ENCODE assay signal across 18 cellular contexts in the genomic region with DNA sequence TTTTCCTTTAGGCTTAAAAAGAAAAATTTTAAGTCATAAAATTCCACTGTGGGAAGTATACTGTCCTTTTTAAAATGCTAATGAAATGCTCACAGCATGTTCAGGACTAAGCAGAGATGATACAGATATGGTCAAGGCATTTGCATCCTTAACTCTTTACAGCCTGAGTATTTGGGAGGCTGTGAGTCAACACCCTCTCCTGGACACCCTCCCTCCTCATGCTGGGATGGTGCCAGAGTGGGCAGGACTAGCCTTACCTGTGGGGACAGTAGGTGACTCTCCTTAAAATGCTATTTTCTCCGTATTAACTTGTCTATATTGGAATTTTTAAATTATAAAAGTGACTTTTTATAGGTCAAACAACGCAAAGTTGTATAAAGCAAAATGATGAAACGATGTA.
DNase-seq lines count a peak whose midpoint lies in the region; ATAC-seq, FAIRE-seq and TF ChIP-seq lines count a peak whose summit lies in the region.
"Had no signal": no experiment of that assay in that cellular context is flagged by ENCODE, and none has a peak within 500 bp of the region (broad histone marks: within the 10 kb centered on the region; RNA-seq: fewer than 3 reads in every experiment).

No MANE protein-coding gene starts in this region.

- intact Hi-C loops in IMR-90 (cut with micrococcal nuclease) = no loop called here
- intact Hi-C loops in head of caudate nucleus (cut with DNase I) = no loop called here

- H3K4ac ChIP-seq in IMR-90 (ENCODE audit: low read depth, low read length) (no peak overlapping the region), H1 (replicated peaks; ENCODE audit: insufficient read length, low read depth, low read length) (no peak overlapping the region)

- H2BK20ac ChIP-seq in IMR-90 (ENCODE audit: low read depth, low read length) (no peak overlapping the region), H1 (ENCODE audit: low read length) (no peak overlapping the region)

- no peak for TF ChIP-seq POLR2A in IMR-90 (IDR thresholded peaks at IDR 0.05; ENCODE audit: low read depth, low read length)
- TF ChIP-seq POLR2A in H1 (IDR thresholded peaks at IDR 0.05; ENCODE audit: control extremely low read depth in 1 of 2, low read depth in 2 of 2, low read length in 2 of 2) = no peak
- no peak for TF ChIP-seq POLR2A in tibial nerve (IDR thresholded peaks at IDR 0.05)

- dilution Hi-C loops in IMR-90 (cut with HindIII; ENCODE audit: low sequenced_read_pairs, unreplicated experiment) = no loop called here

- H4K8ac ChIP-seq in IMR-90 (ENCODE audit: low read depth in 2 of 2, low read length in 2 of 2) (no peak overlapping the region), H1 (ENCODE audit: extremely low read depth, insufficient read depth, low read length) (no peak overlapping the region)

- H3K18ac ChIP-seq in IMR-90 (ENCODE audit: low read depth, low read length) (peak overlapping the region; percentile 24; the same call in 1 of the 2 replicates), H1 (ENCODE audit: extremely low read depth, low read length) (no peak overlapping the region)

- TF ChIP-seq CTCF in 22Rv1 (IDR thresholded peaks at IDR 0.05) (no peak), IMR-90 (conservative IDR thresholded peaks at IDR 0.05; ENCODE audit: low read depth, low read length) (no peak), H1 (IDR thresholded peaks at IDR 0.05; ENCODE audit: control extremely low read depth in 1 of 3, insufficient read depth in 1 of 3, low read depth in 1 of 3, low read length in 3 of 3) (no peak), omental fat pad (IDR thresholded peaks at IDR 0.05) (no peak), tibial nerve (IDR thresholded peaks at IDR 0.05) (no peak)

- H3K27me3 ChIP-seq in IMR-90 (ENCODE audit: control insufficient read depth, insufficient read depth, low read length) (no peaks in the 10 kb centered on the region), H1 (replicated peaks in 1 of 4; ENCODE audit: control insufficient read depth in 3 of 4, extremely low read depth in 1 of 4, insufficient read depth in 3 of 4, low read length in 3 of 4) (no peaks in the 10 kb centered on the region), tibial nerve (no peaks in the 10 kb centered on the region)
- H3K27me3 ChIP-seq: BLaER1 treated with 17β-estradiol and CSF1 and Interleukin-3, amounts not matched to agents 10 nM and 100 nM had no signal

- POLR2A ChIA-PET in IMR-90 (lab: Charles Lee; ENCODE audit: unreplicated experiment) = no interaction called here
- POLR2A ChIA-PET in H1 (lab: Charles Lee; ENCODE audit: partially characterized antibody) = no interaction called here

- H2AK5ac ChIP-seq in IMR-90 (ENCODE audit: low read depth, low read length) (0 out of 2 replicates have a peak overlapping the region, but pooled peaks have one; percentile 75), H1 (ENCODE audit: low read depth, low read length) (no peak overlapping the region)

- H2BK120ac ChIP-seq in IMR-90 (ENCODE audit: low read depth, low read length) = no peak overlapping the region
- H2BK120ac ChIP-seq in H1 (replicated peaks; ENCODE audit: low read depth, low read length) = no peak overlapping the region

- H4K91ac ChIP-seq in IMR-90 (ENCODE audit: insufficient read depth, low read depth, low read length) (peak overlapping the region; percentile 37; the same call in 1 of the 2 replicates), H1 (replicated peaks; ENCODE audit: insufficient read length, low read length) (no peak overlapping the region)

- H3K9me3 ChIP-seq in IMR-90 (ENCODE audit: control insufficient read depth, insufficient read depth, low read length) (no peaks in the 10 kb centered on the region), H1 (ENCODE audit: insufficient read depth in 2 of 2, low read depth in 1 of 2, low read length in 1 of 2) (no peaks in the 10 kb centered on the region), tibial nerve (no peaks in the 10 kb centered on the region)
- H3K9me3 ChIP-seq: BLaER1 treated with 17β-estradiol and CSF1 and Interleukin-3, amounts not matched to agents 10 nM and 100 nM had no signal

- H3K4me3 ChIP-seq in IMR-90 (ENCODE audit: insufficient read depth, low read depth, low read length) = no peak overlapping the region
- H3K4me3 ChIP-seq in H1 (ENCODE audit: extremely low read depth in 1 of 4, insufficient read depth in 2 of 4, low read depth in 3 of 4, low read length in 4 of 4) = no peak overlapping the region
- H3K4me3 ChIP-seq in tibial nerve = no peak overlapping the region
- H3K4me3 ChIP-seq: BLaER1 treated with 17β-estradiol and CSF1 and Interleukin-3, amounts not matched to agents 10 nM and 100 nM had no signal

- no peak overlapping the region for H2BK5ac ChIP-seq in IMR-90 (ENCODE audit: low read depth, low read length, poor library complexity, severe bottlenecking)
- H2BK5ac ChIP-seq in H1 (ENCODE audit: low read depth, low read length) = no peak overlapping the region

- H2BK15ac ChIP-seq in IMR-90 (ENCODE audit: low read depth, low read length) (0 out of 3 replicates have a peak overlapping the region, but pooled peaks have one; percentile 27), H1 (ENCODE audit: low read length) (no peak overlapping the region)

- no peaks in the 10 kb centered on the region for H3K9me1 ChIP-seq in IMR-90 (ENCODE audit: insufficient read depth, low read length)

- no peak overlapping the region for H3K4me2 ChIP-seq in IMR-90 (ENCODE audit: low read depth, low read length)
- no peak overlapping the region; a peak in 1 of 4 replicates for H3K4me2 ChIP-seq in H1 (ENCODE audit: insufficient read depth in 1 of 2, low read depth in 2 of 2, low read length in 2 of 2)
- H3K4me2 ChIP-seq: BLaER1 treated with 17β-estradiol and CSF1 and Interleukin-3, amounts not matched to agents 10 nM and 100 nM had no signal

- H3K79me1 ChIP-seq in IMR-90 (ENCODE audit: low read depth in 1 of 2, low read length in 2 of 2) (no peaks in the 10 kb centered on the region; a peak in 1 of 4 replicates), H1 (ENCODE audit: low read depth, low read length) (no peaks in the 10 kb centered on the region)

- H3K23ac ChIP-seq in IMR-90 (ENCODE audit: low read depth, low read length) (no peak overlapping the region), H1 (ENCODE audit: insufficient read length) (no peak overlapping the region)

- no peaks in the 10 kb centered on the region for H3K79me2 ChIP-seq in H1 (ENCODE audit: control insufficient read depth in 1 of 2, insufficient read depth in 2 of 2, low read length in 2 of 2)

- WGBS in IMR-90 (ENCODE audit: extremely low coverage in 2 of 2, insufficient read length in 1 of 2), 2 experiments = no CpG with 5 or more reads among the region's 3 CpGs
- 80% methylated on average over 3 of the region's 3 CpGs; no CpG with 5 or more reads in 1 of the 2 experiments for WGBS in H1 (ENCODE audit: extremely low coverage in 1 of 2, insufficient coverage in 1 of 2, insufficient read length in 1 of 2, insufficient replicate concordance in 2 of 2, low coverage in 1 of 2, low lambda C conversion rate in 2 of 2, missing lambda C conversion rate in 1 of 2), 2 experiments
- WGBS in tibial nerve, 2 donors = 77 to 80% methylated on average over 3 of the region's 3 CpGs

- peak overlapping the region; percentile 97 for H3K27ac ChIP-seq in 22Rv1
- no peak overlapping the region for H3K27ac ChIP-seq in IMR-90 (ENCODE audit: insufficient read depth, low read length)
- H3K27ac ChIP-seq in H1 (ENCODE audit: low read depth, low read length) = no peak overlapping the region
- no peak overlapping the region for H3K27ac ChIP-seq in tibial nerve
- H3K27ac ChIP-seq: BLaER1 treated with 17β-estradiol and CSF1 and Interleukin-3, amounts not matched to agents 10 nM and 100 nM; HL-60 had no signal

- no peaks in the 10 kb centered on the region for H4K20me1 ChIP-seq in IMR-90 (ENCODE audit: insufficient read depth, low read length)
- H4K20me1 ChIP-seq in H1 (replicated peaks in 1 of 2; ENCODE audit: control insufficient read depth in 1 of 2, insufficient read depth in 2 of 2, low read length in 2 of 2) = no peaks in the 10 kb centered on the region
- H4K20me1 ChIP-seq: BLaER1 treated with 17β-estradiol and CSF1 and Interleukin-3, amounts not matched to agents 10 nM and 100 nM had no signal

- DNase-seq in IMR-90 (no peak), H1 (ENCODE audit: low read depth in 1 of 2, low spot score in 2 of 2) (no peak), kidney tubule cell (ENCODE audit: low spot score) (peak; percentile 19), omental fat pad (ENCODE audit: low spot score) (no peak), H4 (ENCODE audit: low spot score) (no peak), tibial nerve (ENCODE audit: low spot score in 2 of 2) (no peak), head of caudate nucleus (no peak)
- DNase-seq: ACHN; Calu3; CD4-positive, alpha-beta T cell; DMS 273 treated with DMSO at 0.1 percent for 48 hours; GOT3 had no signal

- FAIRE-seq in H1 (lab: Jason Lieb, UNC) = peak; percentile 28
- FAIRE-seq: G401.6, GM12891 had no signal

- H2AFZ ChIP-seq in IMR-90 (replicated peaks; ENCODE audit: low read length, poor library complexity) = no peak overlapping the region
- no peak overlapping the region for H2AFZ ChIP-seq in H1 (ENCODE audit: low read length)

- in situ Hi-C loops in IMR-90 (cut with MboI; ENCODE audit: low sequenced_read_pairs) = no loop called here

- BruUV-seq in IMR-90 (replicated peaks; lab: Mats Ljungman, UMichigan) = no TSS peak

- TF ChIP-seq RAD21 in IMR-90 (IDR thresholded peaks at IDR 0.05; ENCODE audit: low read length) (no peak), H1 (IDR thresholded peaks at IDR 0.05 in 1 of 2, conservative IDR thresholded peaks at IDR 0.05 in 1 of 2; ENCODE audit: low read depth in 2 of 2, low read length in 2 of 2) (no peak)

- ATAC-seq in IMR-90 (ENCODE audit: low read depth) (no peak), omental fat pad (ENCODE audit: low FRiP score) (no peak)
- ATAC-seq: HCT116 had no signal

- H3K56ac ChIP-seq in IMR-90 (ENCODE audit: extremely low read depth, insufficient read depth, low read length) (no peak overlapping the region), H1 (replicated peaks; ENCODE audit: insufficient read length, low read depth, low read length) (no peak overlapping the region)

- H3K9ac ChIP-seq in IMR-90 (ENCODE audit: low read depth, low read length) (no peak overlapping the region), H1 (replicated peaks in 1 of 4; ENCODE audit: extremely low read depth in 1 of 4, low read depth in 3 of 4, low read length in 3 of 4) (no peak overlapping the region)
- H3K9ac ChIP-seq: BLaER1 treated with 17β-estradiol and CSF1 and Interleukin-3, amounts not matched to agents 10 nM and 100 nM had no signal

- H4K5ac ChIP-seq in IMR-90 (ENCODE audit: low read depth, low read length) (no peak overlapping the region), H1 (ENCODE audit: insufficient read length, low read depth, low read length) (no peak overlapping the region)

- H3K4me1 ChIP-seq in IMR-90 (ENCODE audit: control insufficient read depth, insufficient read depth, low read length) = 0 out of 2 replicates have a peak, but pooled peaks cover 1% of the 10 kb centered on the region
- H3K4me1 ChIP-seq in H1 (replicated peaks in 1 of 4; ENCODE audit: control insufficient read depth in 3 of 4, insufficient read depth in 4 of 4, low read length in 3 of 4) = peaks cover 0 to 2% (median 0%) of the 10 kb centered on the region in 4 experiments; a peak in 2 of 7 replicates
- H3K4me1 ChIP-seq in tibial nerve = no peaks in the 10 kb centered on the region
- H3K4me1 ChIP-seq: BLaER1 treated with 17β-estradiol and CSF1 and Interleukin-3, amounts not matched to agents 10 nM and 100 nM had no signal

- no peak overlapping the region for H2BK12ac ChIP-seq in H1 (ENCODE audit: low read depth, low read length)

- H3K14ac ChIP-seq in IMR-90 (replicated peaks; ENCODE audit: low read depth, low read length) (no peak overlapping the region), H1 (ENCODE audit: insufficient read length) (no peak overlapping the region)

- H2AK9ac ChIP-seq in IMR-90 (replicated peaks; ENCODE audit: low read depth, low read length, poor library complexity) = no peak overlapping the region

- TF ChIP-seq EP300 in H1 (IDR thresholded peaks at IDR 0.05; ENCODE audit: borderline replicate concordance in 1 of 2, low read depth in 2 of 2, low read length in 2 of 2) (no peak), tibial nerve (IDR thresholded peaks at IDR 0.05) (no peak)

- CTCF ChIA-PET in IMR-90 (lab: Yijun Ruan, JAX) = no interaction called here
- CTCF ChIA-PET in H1 (lab: Charles Lee; ENCODE audit: partially characterized antibody) = no interaction called here

- H3K36me3 ChIP-seq in IMR-90 (ENCODE audit: control insufficient read depth, insufficient read depth, low read length) (no peaks in the 10 kb centered on the region), H1 (ENCODE audit: control insufficient read depth in 2 of 4, insufficient read depth in 4 of 4, low read length in 3 of 4) (no peaks in the 10 kb centered on the region), tibial nerve (no peaks in the 10 kb centered on the region)
- H3K36me3 ChIP-seq: BLaER1 treated with 17β-estradiol and CSF1 and Interleukin-3, amounts not matched to agents 10 nM and 100 nM had no signal

- no peaks in the 10 kb centered on the region for H3K23me2 ChIP-seq in H1 (ENCODE audit: low read depth, low read length)
